Comparison of ENCODE assay signal across 26 cellular contexts in genomic region chr10:108048898-108049297, GRCh38.
"Had no signal": no experiment of that assay in that cellular context is flagged by ENCODE, and none has a peak within 500 bp of the region (broad histone marks: within the 10 kb centered on the region; RNA-seq: fewer than 3 reads in every experiment).

No MANE protein-coding gene starts in this region.

- H3K27me3 ChIP-seq: stomach, suprapubic skin, testis, thyroid gland, tibial artery, tibial nerve, transverse colon, upper lobe of left lung, upper lobe of right lung, uterus, vagina had no signal

- H3K4me1 ChIP-seq: stomach, suprapubic skin, testis, thyroid gland, tibial artery, tibial nerve, upper lobe of left lung, upper lobe of right lung, uterus, vagina had no signal

- H3K27ac ChIP-seq: stomach, suprapubic skin, testis, thoracic aorta, thyroid gland, tibial artery, tibial nerve, transverse colon, upper lobe of left lung, upper lobe of right lung, uterus, vagina had no signal

- H3K4me3 ChIP-seq: stomach, suprapubic skin, testis, thoracic aorta, thyroid gland, tibial artery, tibial nerve, transverse colon, upper lobe of left lung, upper lobe of right lung, uterus, vagina had no signal

- H3K36me3 ChIP-seq: stomach, suprapubic skin, thoracic aorta, thyroid gland, tibial artery, tibial nerve, transverse colon, upper lobe of left lung, upper lobe of right lung, uterus, vagina had no signal

- H3K9me3 ChIP-seq: stomach, suprapubic skin, testis, thoracic aorta, thyroid gland, tibial artery, tibial nerve, transverse colon, upper lobe of left lung, upper lobe of right lung, uterus, vagina had no signal

- ATAC-seq: stimulated activated effector memory CD8-positive, alpha-beta T cell treated with anti-CD3 and anti-CD28 coated beads, Interleukin-12 subunit alpha, Interleukin-12 subunit beta, amount 100 ng/mL, for 72 hours; stimulated activated memory B cell treated with anti-CD40 and anti-IgM and Interleukin-4, amounts not matched to agents 10 μg/mL and 1 μg/mL and 100 μg/mL, for 72 hours; stimulated activated naive B cell treated with anti-CD40 and anti-IgM and Interleukin-4, amounts not matched to agents 10 μg/mL and 1 μg/mL and 100 μg/mL, for 72 hours; stimulated activated naive CD8-positive, alpha-beta T cell treated with anti-CD3 and anti-CD28 coated beads, Interleukin-15, amount 100 ng/mL, for 72 hours; stimulated activated naive CD8-positive, alpha-beta T cell treated with anti-CD3 and anti-CD28 coated beads, Interleukin-15, Interleukin-2, amounts not matched to agents 100 U/mL and 50 U/mL, for 24 hours; upper lobe of right lung had no signal

- DNase-seq: stimulated activated CD4-positive, alpha-beta T cell treated with anti-CD3 and anti-CD28 coated beads, Interleukin-2, amount 100 ng/mL, for 48 hours; stimulated activated CD4-positive, alpha-beta T cell treated with anti-CD3 and anti-CD28 coated beads, Interleukin-4, amount 100 ng/mL, for 1 hour; stimulated activated CD4-positive, alpha-beta T cell treated with anti-CD3 and anti-CD28 coated beads, Interleukin-4, amount 100 ng/mL, for 24 hours; stimulated activated CD4-positive, alpha-beta T cell treated with anti-CD3 and anti-CD28 coated beads, Interleukin-4, amount 100 ng/mL, for 4 hours; stimulated activated CD8-positive, alpha-beta memory T cell treated with anti-CD3 and anti-CD28 coated beads, Interleukin-4, amount 100 ng/mL, for 48 hours; stimulated activated naive B cell treated with anti-CD40 and anti-IgM and Interleukin-4, amounts not matched to agents 10 μg/mL and 1 μg/mL and 100 μg/mL, for 72 hours; stimulated activated naive CD4-positive, alpha-beta T cell; stimulated activated naive CD4-positive, alpha-beta T cell treated with Interleukin-2 at 50 U/mL for 16 hours; stimulated activated naive CD8-positive, alpha-beta T cell treated with anti-CD3 and anti-CD28 coated beads, Interleukin-15, amount 100 ng/mL, for 72 hours; stimulated activated naive CD8-positive, alpha-beta T cell treated with anti-CD3 and anti-CD28 coated beads, Interleukin-15, Interleukin-2, amounts not matched to agents 100 U/mL and 50 U/mL, for 24 hours; stomach; substantia nigra; testis; thyroid gland; tibial artery; transverse colon; trophoblast cell; upper lobe of left lung; upper lobe of right lung; uterus had no signal
